ENCODE assay signal across 16 cellular contexts in genomic region chr1:44642255-44642654, GRCh38. TPM values are rescaled to one million over a fixed set of nuclear protein-coding genes. Genes with fewer than 3 reads are reported as not detected.
A peak's percentile ranks its signal among the peaks of the same experiment; 100 is the strongest.
DNase-seq lines count a peak whose midpoint lies in the region; ATAC-seq and TF ChIP-seq lines count a peak whose summit lies in the region.
"Had no signal": no experiment of that assay in that cellular context is flagged by ENCODE, and none has a peak within 500 bp of the region (broad histone marks: within the 10 kb centered on the region; RNA-seq: fewer than 3 reads in every experiment).

No MANE protein-coding gene starts in this region.

- peaks cover 26 to 49% of the 10 kb centered on the region in 2 donors for H3K36me3 ChIP-seq in stomach smooth muscle (ENCODE audit: control insufficient read depth in 2 of 2, insufficient read depth in 2 of 2, low read length in 2 of 2)

- peaks cover 59% of the 10 kb centered on the region for H3K4me1 ChIP-seq in stomach smooth muscle (ENCODE audit: control insufficient read depth, insufficient read depth, low read length)

- no peaks in the 10 kb centered on the region for H3K9me3 Mint-ChIP-seq in activated naive CD4-positive, alpha-beta T cell treated with anti-CD3 and anti-CD28 coated beads for 36 hours
- no peaks in the 10 kb centered on the region for H3K9me3 Mint-ChIP-seq in activated naive CD8-positive, alpha-beta T cell (ENCODE audit: low read depth)
- H3K9me3 Mint-ChIP-seq: activated T-helper 2 cell treated with anti-CD3 and anti-CD28 coated beads, Interferon-gamma antibody, Interleukin-2, Interleukin-4, amounts not matched to agents 10 μg/mL and 5 μg/mL and 100 μg/mL, durations not matched to agents 14 hours and 24 hours and 36 hours had no signal

- no peak for ATAC-seq in HG03521 (IDR thresholded peaks at IDR 0.05; ENCODE audit: unreplicated experiment)
- no peak for ATAC-seq in HG03520 (IDR thresholded peaks at IDR 0.05; ENCODE audit: unreplicated experiment)

- H3K27me3 ChIP-seq in layer of hippocampus (ENCODE audit: control insufficient read depth, insufficient read depth, low read length) (no peaks in the 10 kb centered on the region), stomach smooth muscle (ENCODE audit: control insufficient read depth in 1 of 2, insufficient read depth in 2 of 2, low read length in 2 of 2) (no peaks in the 10 kb centered on the region)
- H3K27me3 ChIP-seq: Peyer's patch had no signal

- no peaks in the 10 kb centered on the region for H3K9me3 ChIP-seq in stomach smooth muscle (ENCODE audit: control insufficient read depth in 2 of 2, low read length in 2 of 2)
- H3K9me3 ChIP-seq: Peyer's patch had no signal

- H3K4me3 ChIP-seq in stomach smooth muscle (ENCODE audit: low read length in 2 of 2) = no peak overlapping the region
- H3K4me3 ChIP-seq in lower leg skin (ENCODE audit: low read depth, poor library complexity, severe bottlenecking) = no peak overlapping the region
- H3K4me3 ChIP-seq: Peyer's patch, skin epidermis had no signal

- H3K27me3 Mint-ChIP-seq in activated naive CD4-positive, alpha-beta T cell treated with anti-CD3 and anti-CD28 coated beads for 36 hours (ENCODE audit: low read depth) = no peaks in the 10 kb centered on the region
- no peaks in the 10 kb centered on the region for H3K27me3 Mint-ChIP-seq in activated naive CD8-positive, alpha-beta T cell

- no peak overlapping the region for H3K4me3 Mint-ChIP-seq in activated naive CD4-positive, alpha-beta T cell treated with anti-CD3 and anti-CD28 coated beads for 36 hours
- no peak overlapping the region for H3K4me3 Mint-ChIP-seq in activated naive CD8-positive, alpha-beta T cell

- intact Hi-C loops in activated naive CD4-positive, alpha-beta T cell treated with anti-CD3 and anti-CD28 coated beads for 36 hours (cut with micrococcal nuclease) = no loop called here
- intact Hi-C loops in lower leg skin (cut with DNase I; ENCODE audit: low total_unique reads) = no loop called here

- TF ChIP-seq POLR2A in lower leg skin (IDR thresholded peaks at IDR 0.05) = no peak

- WGBS in lower leg skin, 2 donors = 93 to 100% methylated on average over 2 of the region's 2 CpGs

- DNase-seq in activated naive CD4-positive, alpha-beta T cell treated with anti-CD3 and anti-CD28 coated beads for 36 hours = no peak
- no peak for DNase-seq in activated naive CD4-positive, alpha-beta T cell treated with Interleukin-2 at 50 U/mL for 16 hours
- DNase-seq in lower leg skin (ENCODE audit: low spot score in 2 of 2) = no peak
- DNase-seq: activated CD4-positive, alpha-beta T cell treated with anti-CD3 and anti-CD28 coated beads, Interleukin-2, amount 50 U/mL, for 48 hours; islet precursor cell; KG1; NCI-H1105; NCI-H82; Peyer's patch had no signal

- H3K9ac ChIP-seq in stomach smooth muscle (ENCODE audit: low read length in 2 of 2) = peak overlapping the region; percentile 44 to 62

- no peak for TF ChIP-seq CTCF in lower leg skin (IDR thresholded peaks at IDR 0.05)

- H3K27ac ChIP-seq in layer of hippocampus (ENCODE audit: low read depth, low read length) (peak overlapping the region; percentile 59), stomach smooth muscle (ENCODE audit: low read length) (peak overlapping the region; percentile 99)
- H3K27ac ChIP-seq: Peyer's patch, skin epidermis had no signal

- H3K27ac Mint-ChIP-seq in activated naive CD4-positive, alpha-beta T cell treated with anti-CD3 and anti-CD28 coated beads for 36 hours = peak overlapping the region; percentile 37
- peak overlapping the region; percentile 59 for H3K27ac Mint-ChIP-seq in activated naive CD8-positive, alpha-beta T cell
- H3K27ac Mint-ChIP-seq: activated T-helper 2 cell treated with anti-CD3 and anti-CD28 coated beads, Interferon-gamma antibody, Interleukin-2, Interleukin-4, amounts not matched to agents 10 μg/mL and 5 μg/mL and 100 μg/mL, durations not matched to agents 14 hours and 24 hours and 36 hours had no signal

- CTCF ChIA-PET in activated naive CD4-positive, alpha-beta T cell treated with anti-CD3 and anti-CD28 coated beads for 36 hours (lab: Charles Lee) = interaction anchor here (0.7 to 16.2 kb wide), 3 partner anchors 9 to 15 kb away, joined by 4 to 135 read pairs (median 7); no protein-coding TSS in a partner anchor

- no peaks in the 10 kb centered on the region for H3K4me1 Mint-ChIP-seq in activated naive CD4-positive, alpha-beta T cell treated with anti-CD3 and anti-CD28 coated beads for 36 hours (ENCODE audit: low read depth)
- H3K4me1 Mint-ChIP-seq in activated naive CD8-positive, alpha-beta T cell (ENCODE audit: low read depth) = no peaks in the 10 kb centered on the region

- peaks cover 8% of the 10 kb centered on the region for H3K36me3 Mint-ChIP-seq in activated naive CD4-positive, alpha-beta T cell treated with anti-CD3 and anti-CD28 coated beads for 36 hours (ENCODE audit: low read depth)
- no peaks in the 10 kb centered on the region for H3K36me3 Mint-ChIP-seq in activated naive CD8-positive, alpha-beta T cell

RNA-seq across cellular contexts. Expression of gene TMEM53, which starts 32.0 kb away (rescaled TPM):
- total RNA-seq in activated naive CD4-positive, alpha-beta T cell treated with anti-CD3 and anti-CD28 coated beads for 36 hours = 1 to 10 TPM; 4.5 to 4.9 TPM
- 10 to 100 TPM in 2 of 4 donors, 1 to 10 TPM in 2; 5.2 to 23.4 (median 9.9) TPM for total RNA-seq in lower leg skin

RNA-seq across cellular contexts. Expression of gene ARMH1, which starts 32.3 kb away (rescaled TPM):
- 100 to 1,000 TPM; 143 to 155 TPM for total RNA-seq in activated naive CD4-positive, alpha-beta T cell treated with anti-CD3 and anti-CD28 coated beads for 36 hours
- total RNA-seq in lower leg skin = 1 to 10 TPM in 1 of 4 donors, not detected in 3; 2.7 TPM

Comparison
In these comparisons a context has a peak if more than half of its experiments do, and no peak if none do; other contexts are left out.
1. RNA of gene ARMH1, which starts 32.3 kb away (total RNA-seq): 143 to 155 TPM in activated naive CD4-positive, alpha-beta T cell treated with anti-CD3 and anti-CD28 coated beads for 36 hours; 2.7 TPM in lower leg skin; every median in the first group is over 10 times any median in the second.